In genomic region chr7:41705109-41705871, GRCh38 we compare ENCODE assay signal across 8 cellular contexts. TPM values are rescaled to one million over a fixed set of nuclear protein-coding genes. Genes with fewer than 3 reads are reported as not detected.
A peak's percentile ranks its signal among the peaks of the same experiment; 100 is the strongest.
DNase-seq lines count a peak whose midpoint lies in the region; ATAC-seq and TF ChIP-seq lines count a peak whose summit lies in the region.

No MANE protein-coding gene starts in this region.

- H3K27me3 Mint-ChIP-seq in activated T-cell treated with anti-CD3 and anti-CD28 coated beads, Interleukin-2, amount 50 U/mL, for 4 hours (ENCODE audit: low read depth), result peaks cover 49% of the 10 kb centered on the region
- H3K27me3 Mint-ChIP-seq in naive thymus-derived CD8-positive, alpha-beta T cell, result peaks cover 42 to 82% (median 46%) of the 10 kb centered on the region in 5 donors
- peaks cover 81% of the 10 kb centered on the region for H3K27me3 Mint-ChIP-seq in stimulated activated naive CD8-positive, alpha-beta T cell treated with anti-CD3 and anti-CD28 coated beads, Interleukin-15, amount 100 ng/mL, for 72 hours

- H3K9me3 Mint-ChIP-seq in activated T-cell treated with anti-CD3 and anti-CD28 coated beads, Interleukin-2, amount 50 U/mL, for 4 hours, result no peaks in the 10 kb centered on the region
- no peaks in the 10 kb centered on the region for H3K9me3 Mint-ChIP-seq in naive thymus-derived CD8-positive, alpha-beta T cell
- no peaks in the 10 kb centered on the region for H3K9me3 Mint-ChIP-seq in stimulated activated naive CD8-positive, alpha-beta T cell treated with anti-CD3 and anti-CD28 coated beads, Interleukin-15, amount 100 ng/mL, for 72 hours

- ATAC-seq in GM19025 (IDR thresholded peaks at IDR 0.05; ENCODE audit: low read depth, unreplicated experiment) (peak; percentile 96), HG03175 (IDR thresholded peaks at IDR 0.05; ENCODE audit: unreplicated experiment) (peak; percentile 97)
- ATAC-seq in activated T-cell treated with anti-CD3 and anti-CD28 coated beads, Interleukin-2, amount 50 U/mL, for 4 hours, result peak; percentile 82 to 88
- ATAC-seq in naive thymus-derived CD8-positive, alpha-beta T cell, result peak; percentile 75 to 83
- ATAC-seq in stimulated activated naive CD8-positive, alpha-beta T cell treated with anti-CD3 and anti-CD28 coated beads, Interleukin-15, amount 100 ng/mL, for 72 hours, result peak; percentile 94

- peak overlapping the region in 5 of 10 donors; percentile 9 to 85 (median 73) for H3K27ac Mint-ChIP-seq in naive thymus-derived CD8-positive, alpha-beta T cell
- peak overlapping the region in 1 of 2 donors; percentile 90 for H3K27ac Mint-ChIP-seq in stimulated activated naive CD8-positive, alpha-beta T cell treated with anti-CD3 and anti-CD28 coated beads, Interleukin-15, amount 100 ng/mL, for 72 hours

- H3K36me3 Mint-ChIP-seq in activated T-cell treated with anti-CD3 and anti-CD28 coated beads, Interleukin-2, amount 50 U/mL, for 4 hours (ENCODE audit: insufficient read depth), result no peaks in the 10 kb centered on the region
- peaks cover 0 to 8% (median 0%) of the 10 kb centered on the region in 3 donors for H3K36me3 Mint-ChIP-seq in naive thymus-derived CD8-positive, alpha-beta T cell

- POLR2A ChIA-PET in naive thymus-derived CD8-positive, alpha-beta T cell (lab: Charles Lee), result no interaction called here

- peak; percentile 71 for TF ChIP-seq CTCF in fibroblast of mammary gland (conservative IDR thresholded peaks at IDR 0.05; ENCODE audit: control insufficient read depth, insufficient read depth, low read depth, low read length)

- peaks cover 18% of the 10 kb centered on the region for H3K4me1 Mint-ChIP-seq in activated T-cell treated with anti-CD3 and anti-CD28 coated beads, Interleukin-2, amount 50 U/mL, for 4 hours (ENCODE audit: low read depth)
- H3K4me1 Mint-ChIP-seq in naive thymus-derived CD8-positive, alpha-beta T cell, result peaks cover 9 to 22% (median 21%) of the 10 kb centered on the region in 4 donors
- H3K4me1 Mint-ChIP-seq in stimulated activated naive CD8-positive, alpha-beta T cell treated with anti-CD3 and anti-CD28 coated beads, Interleukin-15, amount 100 ng/mL, for 72 hours, result peaks cover 24% of the 10 kb centered on the region

- H3K4me3 Mint-ChIP-seq in activated T-cell treated with anti-CD3 and anti-CD28 coated beads, Interleukin-2, amount 50 U/mL, for 4 hours, result peak overlapping the region; percentile 78
- H3K4me3 Mint-ChIP-seq in naive thymus-derived CD8-positive, alpha-beta T cell, result peak overlapping the region; percentile 79 to 94 (median 86)
- peak overlapping the region; percentile 76 to 91 for H3K4me3 Mint-ChIP-seq in stimulated activated naive CD8-positive, alpha-beta T cell treated with anti-CD3 and anti-CD28 coated beads, Interleukin-15, amount 100 ng/mL, for 72 hours

- H3K4me3 ChIP-seq in fibroblast of mammary gland (ENCODE audit: control insufficient read depth, low read depth, low read length), result peak overlapping the region; percentile 57

- peak; percentile 90 for DNase-seq in CD1c-positive myeloid dendritic cell (ENCODE audit: extremely low spot score)
- peak; percentile 80 to 87 for DNase-seq in NOMO-1 (lab: John Stamatoyannopoulos, UW; ENCODE audit: unreplicated experiment in 2 of 2)
- peak; percentile 28 for DNase-seq in activated T-cell treated with anti-CD3 and anti-CD28 coated beads, Interleukin-2, amount 50 U/mL, for 4 hours
- DNase-seq in fibroblast of mammary gland (ENCODE audit: low read depth), result peak; percentile 88
- DNase-seq in naive thymus-derived CD8-positive, alpha-beta T cell, result peak; percentile 4 to 66 (median 38)
- peak; percentile 62 to 69 for DNase-seq in stimulated activated naive CD8-positive, alpha-beta T cell treated with anti-CD3 and anti-CD28 coated beads, Interleukin-15, amount 100 ng/mL, for 72 hours

RNA-seq across cellular contexts. Expression of gene INHBA, which starts 2.4 kb away (rescaled TPM):
- total RNA-seq in activated T-cell treated with anti-CD3 and anti-CD28 coated beads, Interleukin-2, amount 50 U/mL, for 4 hours, result under 1 TPM; 0.18 to 0.38 (median 0.28) TPM
- not detected for total RNA-seq in naive thymus-derived CD8-positive, alpha-beta T cell
- not detected for polyA plus RNA-seq in naive thymus-derived CD8-positive, alpha-beta T cell

Comparison
In these comparisons a context has a peak if more than half of its experiments do, and no peak if none do; other contexts are left out.
1. Peak in every context shown above with its lines: DNase-seq, ATAC-seq and H3K4me3 ChIP-seq.
2. DNase-seq: peak in every context shown above with its lines; median percentile 90 in CD1c-positive myeloid dendritic cell; 88 in fibroblast of mammary gland; 84 in NOMO-1; 66 in stimulated activated naive CD8-positive, alpha-beta T cell treated with anti-CD3 and anti-CD28 coated beads, Interleukin-15, amount 100 ng/mL, for 72 hours; 38 in naive thymus-derived CD8-positive, alpha-beta T cell; 28 in activated T-cell treated with anti-CD3 and anti-CD28 coated beads, Interleukin-2, amount 50 U/mL, for 4 hours.